In genomic region chr15:77784361-77785292, GRCh38 we compare ENCODE assay signal across 8 cellular contexts.
DNase-seq lines count a peak whose midpoint lies in the region; ATAC-seq and TF ChIP-seq lines count a peak whose summit lies in the region.

No MANE protein-coding gene starts in this region.

- H3K4me1 ChIP-seq in cardiac muscle cell (ENCODE audit: low read depth), result no peaks in the 10 kb centered on the region
- no peaks in the 10 kb centered on the region for H3K4me1 ChIP-seq in heart left ventricle

- H3K36me3 Mint-ChIP-seq in effector memory CD8-positive, alpha-beta T cell (ENCODE audit: insufficient read depth), result no peaks in the 10 kb centered on the region

- ATAC-seq in heart left ventricle (no peak), GM18858 (IDR thresholded peaks at IDR 0.05; ENCODE audit: unreplicated experiment) (no peak)
- ATAC-seq in effector memory CD8-positive, alpha-beta T cell (replicated peaks), result no peak

- intact Hi-C loops in heart left ventricle (cut with DNase I), result no loop called here

- H3K4me3 ChIP-seq in cardiac muscle cell (no peak overlapping the region), heart left ventricle (no peak overlapping the region)

- TF ChIP-seq CTCF in cardiac muscle cell (IDR thresholded peaks at IDR 0.05; ENCODE audit: low read depth, low read length) (peak; percentile 58), heart left ventricle (IDR thresholded peaks at IDR 0.05) (peak in 6 of 12 donors; percentile 10 to 42 (median 33))

- H3K9me3 ChIP-seq in cardiac muscle cell (ENCODE audit: low read depth) (no peaks in the 10 kb centered on the region), heart left ventricle (peaks cover 0 to 15% (median 0%) of the 10 kb centered on the region in 12 donors)

- H3K27me3 ChIP-seq in cardiac muscle cell (no peaks in the 10 kb centered on the region), heart left ventricle (peaks cover 0 to 20% (median 0%) of the 10 kb centered on the region in 9 donors)

- WGBS in heart left ventricle, 4 donors, result 53 to 68% (median 56%) methylated on average over 10 to 11 of the region's 11 CpGs

- H3K36me3 ChIP-seq in cardiac muscle cell (no peaks in the 10 kb centered on the region), heart left ventricle (no peaks in the 10 kb centered on the region)

- no peak overlapping the region for H3K4me3 Mint-ChIP-seq in effector memory CD8-positive, alpha-beta T cell

- DNase-seq in cardiac muscle cell (ENCODE audit: low read depth in 1 of 2, low spot score in 1 of 2), result peak in 1 of 2 donors; percentile 30
- DNase-seq in heart left ventricle, result no peak
- peak; percentile 65 for DNase-seq in NCI-H146 treated with DMSO at 0.1 percent for 48 hours (lab: John Stamatoyannopoulos, UW; ENCODE audit: unreplicated experiment)
- peak; percentile 50 for DNase-seq in cerebellar cortex (ENCODE audit: low spot score)
- peak; percentile 8 for DNase-seq in stromal cell of bone marrow (ENCODE audit: low read depth)
- DNase-seq in GM19240 (ENCODE audit: insufficient read length, low spot score), result no peak
- no peak for DNase-seq in effector memory CD8-positive, alpha-beta T cell

- no peak overlapping the region for H3K27ac Mint-ChIP-seq in effector memory CD8-positive, alpha-beta T cell

- H3K27me3 Mint-ChIP-seq in effector memory CD8-positive, alpha-beta T cell, result peaks cover 17 to 65% of the 10 kb centered on the region in 2 donors

- no peaks in the 10 kb centered on the region for H3K4me1 Mint-ChIP-seq in effector memory CD8-positive, alpha-beta T cell (ENCODE audit: low read depth in 2 of 2)

- peaks cover 4 to 11% of the 10 kb centered on the region in 2 donors for H3K9me3 Mint-ChIP-seq in effector memory CD8-positive, alpha-beta T cell

- TF ChIP-seq POLR2A in heart left ventricle (IDR thresholded peaks at IDR 0.05), result no peak

- H3K27ac ChIP-seq in cardiac muscle cell (no peak overlapping the region), heart left ventricle (no peak overlapping the region)

Comparison
In these comparisons a context has a peak if more than half of its experiments do, and no peak if none do; other contexts are left out.
1. DNase-seq: peak in NCI-H146 treated with DMSO at 0.1 percent for 48 hours (single experiment), cerebellar cortex (single experiment) and stromal cell of bone marrow (single experiment); none in heart left ventricle (0 of 5), GM19240 (single experiment) and effector memory CD8-positive, alpha-beta T cell (0 of 3).